Comparison of ENCODE assay signal across 1 cellular context in genomic region chr2:109632158-109632789, GRCh38.
TF ChIP-seq lines count a peak whose summit lies in the region.

No MANE protein-coding gene starts in this region.

TF ChIP-seq in HepG2, 621 proteins besides CTCF, POLR2A, EP300 and RAD21 (continued from another document and continues in another):
- TF ChIP-seq ETS1 (CRISPR knock-in tag; IDR thresholded peaks at IDR 0.05) (peak; percentile 24; the same call in 1 of the 2 replicates), TFDP2 (CRISPR knock-in tag; IDR thresholded peaks at IDR 0.05) (no peak), ZSCAN9 (CRISPR knock-in tag; IDR thresholded peaks at IDR 0.05; ENCODE audit: borderline replicate concordance) (peak; percentile 54; the same call in 1 of the 2 replicates), ZC3H4 (CRISPR knock-in tag; IDR thresholded peaks at IDR 0.05; ENCODE audit: borderline replicate concordance) (no peak), TCF12 (IDR thresholded peaks at IDR 0.05) (no peak), TCF12 (CRISPR knock-in tag; IDR thresholded peaks at IDR 0.05) (0 out of 2 replicates have a peak, but pooled peaks have one; percentile 50), FUBP1 (CRISPR knock-in tag; IDR thresholded peaks at IDR 0.05; ENCODE audit: borderline replicate concordance) (no peak), TMF1 (CRISPR knock-in tag; IDR thresholded peaks at IDR 0.05; ENCODE audit: low read depth) (no peak), NFRKB (IDR thresholded peaks at IDR 0.05) (no peak), AKAP8 (CRISPR knock-in tag; IDR thresholded peaks at IDR 0.05) (no peak), ZNF75D (CRISPR knock-in tag; IDR thresholded peaks at IDR 0.05; ENCODE audit: borderline replicate concordance) (no peak), ZNF562 (CRISPR knock-in tag; IDR thresholded peaks at IDR 0.05; ENCODE audit: borderline replicate concordance) (no peak), NR2F2 (IDR thresholded peaks at IDR 0.05; ENCODE audit: borderline replicate concordance, low read depth) (peak; percentile 71), ZXDC (CRISPR knock-in tag; IDR thresholded peaks at IDR 0.05) (no peak), ZNF10 (CRISPR knock-in tag; IDR thresholded peaks at IDR 0.05; ENCODE audit: borderline replicate concordance, low read depth) (no peak), ZNF224 (CRISPR knock-in tag; IDR thresholded peaks at IDR 0.05) (no peak), KDM2A (CRISPR knock-in tag; IDR thresholded peaks at IDR 0.05; ENCODE audit: borderline replicate concordance, low read depth) (peak; percentile 59; the same call in 1 of the 2 replicates), ZNF780A (CRISPR knock-in tag; IDR thresholded peaks at IDR 0.05) (no peak), HDAC1 (CRISPR knock-in tag; IDR thresholded peaks at IDR 0.05) (peak; percentile 94), TEAD2 (CRISPR knock-in tag; IDR thresholded peaks at IDR 0.05) (no peak), IRF2 (CRISPR knock-in tag; IDR thresholded peaks at IDR 0.05) (peak; percentile 71), KIAA2018 (CRISPR knock-in tag; IDR thresholded peaks at IDR 0.05; ENCODE audit: borderline replicate concordance) (no peak), CHCHD3 (CRISPR knock-in tag; IDR thresholded peaks at IDR 0.05) (no peak), ZNF136 (CRISPR knock-in tag; IDR thresholded peaks at IDR 0.05; ENCODE audit: low read depth) (no peak), ZNF44 (CRISPR knock-in tag; IDR thresholded peaks at IDR 0.05) (no peak), POGK (CRISPR knock-in tag; conservative IDR thresholded peaks at IDR 0.05) (0 out of 2 replicates have a peak, but pooled peaks have one; percentile 27), ATF2 (CRISPR knock-in tag; IDR thresholded peaks at IDR 0.05) (peak; percentile 78), ELF3 (CRISPR knock-in tag; IDR thresholded peaks at IDR 0.05) (peak; percentile 98), SNAPC2 (CRISPR knock-in tag; IDR thresholded peaks at IDR 0.05) (0 out of 2 replicates have a peak, but pooled peaks have one; percentile 17), CBX5 (CRISPR knock-in tag; IDR thresholded peaks at IDR 0.05; ENCODE audit: borderline replicate concordance) (peak; percentile 60; the same call in 1 of the 2 replicates), PHB2 (IDR thresholded peaks at IDR 0.05; ENCODE audit: partially characterized antibody) (no peak), E2F2 (CRISPR knock-in tag; IDR thresholded peaks at IDR 0.05; ENCODE audit: borderline replicate concordance) (no peak), ZFP62 (CRISPR knock-in tag; IDR thresholded peaks at IDR 0.05) (no peak), ZNF335 (CRISPR knock-in tag; IDR thresholded peaks at IDR 0.05) (peak; percentile 44; the same call in 1 of the 2 replicates), ZNF629 (CRISPR knock-in tag; conservative IDR thresholded peaks at IDR 0.05) (peak; percentile 68), ZBTB44 (CRISPR knock-in tag; IDR thresholded peaks at IDR 0.05) (0 out of 2 replicates have a peak, but pooled peaks have one; percentile 63), ZMAT5 (CRISPR knock-in tag; IDR thresholded peaks at IDR 0.05; ENCODE audit: borderline replicate concordance, low read depth) (no peak), KLF12 (CRISPR knock-in tag; IDR thresholded peaks at IDR 0.05; ENCODE audit: borderline replicate concordance) (no peak)
